1 cellular context compared by ENCODE assay signal in the genomic region with DNA sequence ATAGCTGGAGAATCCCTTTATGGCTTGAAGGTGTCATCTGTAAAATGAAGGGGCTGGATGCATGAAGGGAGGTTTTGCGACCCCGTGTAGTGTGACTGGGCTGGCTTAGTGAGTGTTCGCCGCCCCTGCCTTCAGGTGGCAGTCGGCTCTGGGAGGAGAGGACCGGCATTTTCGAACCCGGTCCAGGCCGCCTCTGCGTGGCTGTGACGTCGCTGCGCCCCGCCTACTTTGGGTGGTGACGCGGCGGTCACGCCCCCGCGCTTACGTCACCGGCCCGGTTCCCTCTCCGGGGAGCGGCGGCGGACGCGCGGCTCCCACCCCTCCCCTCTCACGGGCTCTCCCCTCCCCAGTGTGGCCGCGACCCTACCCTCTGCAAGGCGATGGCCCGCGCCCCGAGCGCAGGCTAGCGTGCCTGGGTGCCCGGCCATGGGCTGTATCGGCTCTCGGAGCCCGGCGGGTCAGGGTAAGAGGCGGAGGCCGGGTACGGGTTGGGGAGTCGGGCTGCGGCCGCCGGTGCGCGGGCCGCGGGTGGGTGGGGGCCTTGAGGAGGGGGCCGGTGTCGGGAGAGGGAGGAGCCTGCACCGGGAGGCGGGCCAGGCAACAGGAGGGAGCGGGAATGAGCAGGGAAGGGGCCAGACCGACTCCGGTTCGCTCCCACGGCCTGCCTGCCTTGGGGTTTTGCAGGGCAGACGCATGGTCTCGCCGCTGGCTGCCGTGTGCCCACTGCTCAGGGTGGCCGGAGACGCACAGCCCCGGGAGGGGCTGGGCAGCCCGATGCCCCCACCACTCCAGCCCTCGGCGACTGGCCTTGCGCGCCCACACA.
TF ChIP-seq lines count a peak whose summit lies in the region.

No MANE protein-coding gene starts in this region.

TF ChIP-seq in neural cell, 6 proteins besides CTCF, POLR2A, EP300 and RAD21 (continued from another document):
- TF ChIP-seq, protein P1, sequence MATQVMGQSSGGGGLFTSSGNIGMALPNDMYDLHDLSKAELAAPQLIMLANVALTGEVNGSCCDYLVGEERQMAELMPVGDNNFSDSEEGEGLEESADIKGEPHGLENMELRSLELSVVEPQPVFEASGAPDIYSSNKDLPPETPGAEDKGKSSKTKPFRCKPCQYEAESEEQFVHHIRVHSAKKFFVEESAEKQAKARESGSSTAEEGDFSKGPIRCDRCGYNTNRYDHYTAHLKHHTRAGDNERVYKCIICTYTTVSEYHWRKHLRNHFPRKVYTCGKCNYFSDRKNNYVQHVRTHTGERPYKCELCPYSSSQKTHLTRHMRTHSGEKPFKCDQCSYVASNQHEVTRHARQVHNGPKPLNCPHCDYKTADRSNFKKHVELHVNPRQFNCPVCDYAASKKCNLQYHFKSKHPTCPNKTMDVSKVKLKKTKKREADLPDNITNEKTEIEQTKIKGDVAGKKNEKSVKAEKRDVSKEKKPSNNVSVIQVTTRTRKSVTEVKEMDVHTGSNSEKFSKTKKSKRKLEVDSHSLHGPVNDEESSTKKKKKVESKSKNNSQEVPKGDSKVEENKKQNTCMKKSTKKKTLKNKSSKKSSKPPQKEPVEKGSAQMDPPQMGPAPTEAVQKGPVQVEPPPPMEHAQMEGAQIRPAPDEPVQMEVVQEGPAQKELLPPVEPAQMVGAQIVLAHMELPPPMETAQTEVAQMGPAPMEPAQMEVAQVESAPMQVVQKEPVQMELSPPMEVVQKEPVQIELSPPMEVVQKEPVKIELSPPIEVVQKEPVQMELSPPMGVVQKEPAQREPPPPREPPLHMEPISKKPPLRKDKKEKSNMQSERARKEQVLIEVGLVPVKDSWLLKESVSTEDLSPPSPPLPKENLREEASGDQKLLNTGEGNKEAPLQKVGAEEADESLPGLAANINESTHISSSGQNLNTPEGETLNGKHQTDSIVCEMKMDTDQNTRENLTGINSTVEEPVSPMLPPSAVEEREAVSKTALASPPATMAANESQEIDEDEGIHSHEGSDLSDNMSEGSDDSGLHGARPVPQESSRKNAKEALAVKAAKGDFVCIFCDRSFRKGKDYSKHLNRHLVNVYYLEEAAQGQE (IDR thresholded peaks at IDR 0.05; ENCODE audit: borderline replicate concordance), result peak; percentile 13
- TF ChIP-seq TAF1 (IDR thresholded peaks at IDR 0.05; ENCODE audit: low read depth) (peak; percentile 50), SMC3 (conservative IDR thresholded peaks at IDR 0.05; ENCODE audit: poor library complexity) (peak; percentile 27)
